ENCODE assay signal across 13 cellular contexts in genomic region chr9:83231039-83231438, GRCh38.
DNase-seq lines count a peak whose midpoint lies in the region; ATAC-seq and TF ChIP-seq lines count a peak whose summit lies in the region.
"Had no signal": no experiment of that assay in that cellular context is flagged by ENCODE, and none has a peak within 500 bp of the region (broad histone marks: within the 10 kb centered on the region; RNA-seq: fewer than 3 reads in every experiment).

No MANE protein-coding gene starts in this region.

- no peaks in the 10 kb centered on the region for H3K79me2 ChIP-seq in smooth muscle cell (ENCODE audit: low read depth)

- TF ChIP-seq CTCF in smooth muscle cell (IDR thresholded peaks at IDR 0.05; ENCODE audit: borderline replicate concordance, insufficient read depth, poor library complexity, severe bottlenecking): peak; percentile 27

- H3K36me3 Mint-ChIP-seq in activated T-helper 2 cell treated with anti-CD3 and anti-CD28 coated beads, Interferon-gamma antibody, Interleukin-2, Interleukin-4, amounts not matched to agents 10 μg/mL and 5 μg/mL and 100 μg/mL, durations not matched to agents 14 hours and 24 hours and 36 hours (ENCODE audit: low read depth): no peaks in the 10 kb centered on the region
- H3K36me3 Mint-ChIP-seq: activated naive CD8-positive, alpha-beta T cell had no signal

- no peak overlapping the region for H2AFZ ChIP-seq in smooth muscle cell (ENCODE audit: low read depth)

- H3K27ac Mint-ChIP-seq in activated T-helper 2 cell treated with anti-CD3 and anti-CD28 coated beads, Interferon-gamma antibody, Interleukin-2, Interleukin-4, amounts not matched to agents 10 μg/mL and 5 μg/mL and 100 μg/mL, durations not matched to agents 14 hours and 24 hours and 36 hours: no peak overlapping the region
- H3K27ac Mint-ChIP-seq: activated naive CD8-positive, alpha-beta T cell had no signal

- H3K4me1 ChIP-seq in right cardiac atrium (ENCODE audit: control insufficient read depth, insufficient read depth, low read length) (peaks cover 2% of the 10 kb centered on the region), smooth muscle cell (ENCODE audit: low read depth) (no peaks in the 10 kb centered on the region)
- H3K4me1 ChIP-seq: BLaER1 had no signal

- H3K9me3 ChIP-seq in right cardiac atrium (ENCODE audit: control insufficient read depth, low read length) (no peaks in the 10 kb centered on the region), smooth muscle cell (replicated peaks; ENCODE audit: low read depth) (no peaks in the 10 kb centered on the region)
- H3K9me3 ChIP-seq: SK-N-SH had no signal

- H3K9ac ChIP-seq in smooth muscle cell (ENCODE audit: low read depth): no peak overlapping the region
- H3K9ac ChIP-seq: BLaER1, SK-N-SH had no signal

- no peaks in the 10 kb centered on the region for H3K9me3 Mint-ChIP-seq in activated T-helper 2 cell treated with anti-CD3 and anti-CD28 coated beads, Interferon-gamma antibody, Interleukin-2, Interleukin-4, amounts not matched to agents 10 μg/mL and 5 μg/mL and 100 μg/mL, durations not matched to agents 14 hours and 24 hours and 36 hours

- H3F3A ChIP-seq in smooth muscle cell (ENCODE audit: low read depth): no peaks in the 10 kb centered on the region

- peak; percentile 38 for ATAC-seq in Right ventricle myocardium superior (ENCODE audit: poor library complexity)
- no peak for ATAC-seq in right cardiac atrium
- ATAC-seq in esophagus mucosa: peak; percentile 42

- H3K27me3 Mint-ChIP-seq in activated T-helper 2 cell treated with anti-CD3 and anti-CD28 coated beads, Interferon-gamma antibody, Interleukin-2, Interleukin-4, amounts not matched to agents 10 μg/mL and 5 μg/mL and 100 μg/mL, durations not matched to agents 14 hours and 24 hours and 36 hours (ENCODE audit: low read depth): no peaks in the 10 kb centered on the region

- H4K20me1 ChIP-seq in smooth muscle cell (ENCODE audit: low read depth): no peaks in the 10 kb centered on the region
- H4K20me1 ChIP-seq: BLaER1 had no signal

- intact Hi-C loops in Right ventricle myocardium superior (cut with DNase I) (no loop called here), right cardiac atrium (cut with DNase I) (no loop called here)
- intact Hi-C loops in activated T-helper 2 cell treated with anti-CD3 and anti-CD28 coated beads, Interferon-gamma antibody, Interleukin-2, Interleukin-4, amounts not matched to agents 10 μg/mL and 5 μg/mL and 100 μg/mL, durations not matched to agents 14 hours and 24 hours and 36 hours (cut with micrococcal nuclease): no loop called here

- H3K36me3 ChIP-seq in smooth muscle cell (ENCODE audit: low read depth): no peaks in the 10 kb centered on the region
- H3K36me3 ChIP-seq: BLaER1 had no signal

- H3K4me3 ChIP-seq in right cardiac atrium (ENCODE audit: low read length) (no peak overlapping the region), smooth muscle cell (no peak overlapping the region)
- H3K4me3 ChIP-seq: BLaER1 had no signal

- no peak overlapping the region for H3K4me2 ChIP-seq in smooth muscle cell
- H3K4me2 ChIP-seq: BLaER1, SK-N-SH had no signal

- WGBS in right cardiac atrium: 33% methylated on average over 1 of the region's 1 CpG
- 55% methylated on average over 1 of the region's 1 CpG for WGBS in smooth muscle cell (ENCODE audit: low lambda C conversion rate)

- DNase-seq in Right ventricle myocardium superior (no peak), right cardiac atrium (no peak), KG1 (lab: John Stamatoyannopoulos, UW) (peak; percentile 2), smooth muscle cell (lab: John Stamatoyannopoulos, UW; ENCODE audit: unreplicated experiment) (no peak), NCI-H1930 (lab: John Stamatoyannopoulos, UW) (no peak), mucosa of gallbladder (ENCODE audit: low spot score) (no peak)
- no peak for DNase-seq in activated T-helper 2 cell treated with anti-CD3 and anti-CD28 coated beads, Interferon-gamma antibody, Interleukin-2, Interleukin-4, amounts not matched to agents 10 μg/mL and 5 μg/mL and 100 μg/mL, durations not matched to agents 14 hours and 24 hours and 36 hours (ENCODE audit: low spot score)
- DNase-seq: activated CD4-positive, alpha-beta T cell treated with anti-CD3 and anti-CD28 coated beads, Interleukin-2, amount 50 U/mL, for 48 hours; effector memory CD4-positive, alpha-beta T cell; SK-N-SH had no signal

- no peak overlapping the region for H3K27ac ChIP-seq in right cardiac atrium (ENCODE audit: low read length)
- H3K27ac ChIP-seq in smooth muscle cell (ENCODE audit: low read depth): no peak overlapping the region
- H3K27ac ChIP-seq: BLaER1 had no signal

- no peaks in the 10 kb centered on the region for H3K27me3 ChIP-seq in right cardiac atrium (ENCODE audit: control insufficient read depth, insufficient read depth)
- no peaks in the 10 kb centered on the region for H3K27me3 ChIP-seq in smooth muscle cell (ENCODE audit: low read depth)
- H3K27me3 ChIP-seq: BLaER1 had no signal

- no peaks in the 10 kb centered on the region for H3K4me1 Mint-ChIP-seq in activated T-helper 2 cell treated with anti-CD3 and anti-CD28 coated beads, Interferon-gamma antibody, Interleukin-2, Interleukin-4, amounts not matched to agents 10 μg/mL and 5 μg/mL and 100 μg/mL, durations not matched to agents 14 hours and 24 hours and 36 hours (ENCODE audit: low read depth)

- H3K4me3 Mint-ChIP-seq in activated T-helper 2 cell treated with anti-CD3 and anti-CD28 coated beads, Interferon-gamma antibody, Interleukin-2, Interleukin-4, amounts not matched to agents 10 μg/mL and 5 μg/mL and 100 μg/mL, durations not matched to agents 14 hours and 24 hours and 36 hours (ENCODE audit: low read depth): no peak overlapping the region
- H3K4me3 Mint-ChIP-seq: activated naive CD8-positive, alpha-beta T cell had no signal

Comparison
In these comparisons a context has a peak if more than half of its experiments do, and no peak if none do; other contexts are left out.
1. ATAC-seq: peak in Right ventricle myocardium superior (single experiment) and esophagus mucosa (single experiment); none in right cardiac atrium (0 of 2).